In genomic region chr5:88761269-88761880, GRCh38 we compare ENCODE assay signal across 1 cellular context.
TF ChIP-seq lines count a peak whose summit lies in the region.

No MANE protein-coding gene starts in this region.

TF ChIP-seq in GM12878, 131 proteins besides CTCF, POLR2A, EP300 and RAD21 (continued from another document):
- TF ChIP-seq RUNX3 (IDR thresholded peaks at IDR 0.05; ENCODE audit: low read length) (peak; percentile 81), ZBTB4 (CRISPR knock-in tag; IDR thresholded peaks at IDR 0.05) (no peak), IRF4 (IDR thresholded peaks at IDR 0.05; ENCODE audit: low read depth, low read length) (peak; percentile 53; the same call in 1 of the 2 replicates), TCF3 (IDR thresholded peaks at IDR 0.05; ENCODE audit: borderline replicate concordance, insufficient read depth, low read depth, low read length) (no peak), WRNIP1 (IDR thresholded peaks at IDR 0.05; ENCODE audit: borderline replicate concordance, low read depth, low read length) (no peak), HDGF (IDR thresholded peaks at IDR 0.05) (no peak), DPF2 (IDR thresholded peaks at IDR 0.05) (0 out of 2 replicates have a peak, but pooled peaks have one; percentile 28), ZNF384 (IDR thresholded peaks at IDR 0.05; ENCODE audit: borderline replicate concordance, low read depth, low read length) (peak; percentile 77), BHLHE40 (IDR thresholded peaks at IDR 0.05; ENCODE audit: borderline replicate concordance in 1 of 2, low read depth in 2 of 2, low read length in 1 of 2) (no peak), MEF2A (IDR thresholded peaks at IDR 0.05; ENCODE audit: insufficient read depth, low read depth, low read length) (no peak), NFIC (IDR thresholded peaks at IDR 0.05; ENCODE audit: low read depth, low read length) (peak; percentile 70), JUND (IDR thresholded peaks at IDR 0.05; ENCODE audit: low read depth, low read length) (0 out of 2 replicates have a peak, but pooled peaks have one; percentile 15), ZBTB11 (CRISPR knock-in tag; IDR thresholded peaks at IDR 0.05) (no peak), MYB (IDR thresholded peaks at IDR 0.05; ENCODE audit: borderline replicate concordance, low read depth, low read length) (no peak), FOS (IDR thresholded peaks at IDR 0.05; ENCODE audit: borderline replicate concordance, extremely low read depth, insufficient read length) (no peak), FOXM1 (IDR thresholded peaks at IDR 0.05; ENCODE audit: low read depth, low read length) (no peak), HSF1 (IDR thresholded peaks at IDR 0.05; ENCODE audit: low read depth, low read length) (no peak), CHD2 (IDR thresholded peaks at IDR 0.05; ENCODE audit: borderline replicate concordance, low read depth, low read length) (no peak), CHD1 (IDR thresholded peaks at IDR 0.05; ENCODE audit: low read depth, low read length) (no peak), ATF2 (IDR thresholded peaks at IDR 0.05; ENCODE audit: low read length) (peak; percentile 39; the same call in 1 of the 2 replicates), POU2F2 (IDR thresholded peaks at IDR 0.05; ENCODE audit: borderline replicate concordance, low read depth, low read length) (no peak), NFXL1 (IDR thresholded peaks at IDR 0.05; ENCODE audit: borderline replicate concordance) (no peak)
- TF ChIP-seq, protein P1, sequence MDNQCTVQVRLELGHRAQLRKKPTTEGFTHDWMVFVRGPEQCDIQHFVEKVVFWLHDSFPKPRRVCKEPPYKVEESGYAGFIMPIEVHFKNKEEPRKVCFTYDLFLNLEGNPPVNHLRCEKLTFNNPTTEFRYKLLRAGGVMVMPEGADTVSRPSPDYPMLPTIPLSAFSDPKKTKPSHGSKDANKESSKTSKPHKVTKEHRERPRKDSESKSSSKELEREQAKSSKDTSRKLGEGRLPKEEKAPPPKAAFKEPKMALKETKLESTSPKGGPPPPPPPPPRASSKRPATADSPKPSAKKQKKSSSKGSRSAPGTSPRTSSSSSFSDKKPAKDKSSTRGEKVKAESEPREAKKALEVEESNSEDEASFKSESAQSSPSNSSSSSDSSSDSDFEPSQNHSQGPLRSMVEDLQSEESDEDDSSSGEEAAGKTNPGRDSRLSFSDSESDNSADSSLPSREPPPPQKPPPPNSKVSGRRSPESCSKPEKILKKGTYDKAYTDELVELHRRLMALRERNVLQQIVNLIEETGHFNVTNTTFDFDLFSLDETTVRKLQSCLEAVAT (IDR thresholded peaks at IDR 0.05), result no peak
